In the genomic region with DNA sequence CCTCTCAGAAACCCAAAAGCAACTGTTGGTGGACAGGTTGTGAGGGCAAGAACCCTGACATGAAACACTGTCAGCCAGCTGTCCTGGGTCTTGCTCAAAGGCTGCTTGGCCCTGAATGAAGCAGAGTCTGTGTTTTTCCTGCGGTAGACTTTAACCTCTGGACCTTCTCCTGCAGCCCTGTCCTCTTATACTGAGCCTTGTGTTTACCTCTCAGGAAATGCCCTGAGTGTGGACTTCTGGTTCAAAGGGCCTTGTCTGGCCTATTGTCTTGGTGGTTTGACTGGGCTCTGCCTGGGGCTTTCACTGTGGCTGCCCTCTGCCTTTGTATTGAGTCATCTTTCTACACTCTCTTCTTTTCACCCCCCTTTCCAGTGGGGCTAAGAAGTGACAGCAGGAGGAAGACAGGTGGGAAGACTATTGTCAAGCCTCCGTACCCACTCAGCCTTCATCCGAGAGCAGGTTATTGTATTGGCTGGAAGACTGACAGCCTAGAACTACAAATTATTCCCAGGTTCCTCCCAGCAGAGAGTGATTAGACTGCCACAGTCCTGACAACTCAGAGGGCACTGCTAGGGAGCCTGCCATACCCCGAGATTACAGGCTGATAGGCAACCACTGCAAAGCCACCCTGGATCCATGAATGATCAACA, we compare ENCODE assay signal across 1 cellular context.
TF ChIP-seq lines count a peak whose summit lies in the region.

No MANE protein-coding gene starts in this region.

TF ChIP-seq in HepG2, 621 proteins besides CTCF, POLR2A, EP300 and RAD21 (continued from another document and continues in another):
- TF ChIP-seq GABPA (IDR thresholded peaks at IDR 0.05; ENCODE audit: low read depth, low read length), result no peak
- peak; percentile 71 for TF ChIP-seq GABPA (CRISPR knock-in tag; IDR thresholded peaks at IDR 0.05; ENCODE audit: low read depth)
- TF ChIP-seq, protein P1, sequence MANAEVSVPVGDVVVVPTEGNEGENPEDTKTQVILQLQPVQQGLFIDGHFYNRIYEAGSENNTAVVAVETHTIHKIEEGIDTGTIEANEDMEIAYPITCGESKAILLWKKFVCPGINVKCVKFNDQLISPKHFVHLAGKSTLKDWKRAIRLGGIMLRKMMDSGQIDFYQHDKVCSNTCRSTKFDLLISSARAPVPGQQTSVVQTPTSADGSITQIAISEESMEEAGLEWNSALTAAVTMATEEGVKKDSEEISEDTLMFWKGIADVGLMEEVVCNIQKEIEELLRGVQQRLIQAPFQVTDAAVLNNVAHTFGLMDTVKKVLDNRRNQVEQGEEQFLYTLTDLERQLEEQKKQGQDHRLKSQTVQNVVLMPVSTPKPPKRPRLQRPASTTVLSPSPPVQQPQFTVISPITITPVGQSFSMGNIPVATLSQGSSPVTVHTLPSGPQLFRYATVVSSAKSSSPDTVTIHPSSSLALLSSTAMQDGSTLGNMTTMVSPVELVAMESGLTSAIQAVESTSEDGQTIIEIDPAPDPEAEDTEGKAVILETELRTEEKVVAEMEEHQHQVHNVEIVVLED (CRISPR knock-in tag; IDR thresholded peaks at IDR 0.05; ENCODE audit: borderline replicate concordance), result no peak
- no peak for TF ChIP-seq FOXA1 (IDR thresholded peaks at IDR 0.05)
- TF ChIP-seq FOXA1 (CRISPR knock-in tag; IDR thresholded peaks at IDR 0.05), result peak; percentile 72
- 0 out of 2 replicates have a peak, but pooled peaks have one; percentile 40 for TF ChIP-seq ZNF451 (CRISPR knock-in tag; IDR thresholded peaks at IDR 0.05)
- TF ChIP-seq NCOA2 (CRISPR knock-in tag; IDR thresholded peaks at IDR 0.05), result peak; percentile 75
- TF ChIP-seq, protein P2, sequence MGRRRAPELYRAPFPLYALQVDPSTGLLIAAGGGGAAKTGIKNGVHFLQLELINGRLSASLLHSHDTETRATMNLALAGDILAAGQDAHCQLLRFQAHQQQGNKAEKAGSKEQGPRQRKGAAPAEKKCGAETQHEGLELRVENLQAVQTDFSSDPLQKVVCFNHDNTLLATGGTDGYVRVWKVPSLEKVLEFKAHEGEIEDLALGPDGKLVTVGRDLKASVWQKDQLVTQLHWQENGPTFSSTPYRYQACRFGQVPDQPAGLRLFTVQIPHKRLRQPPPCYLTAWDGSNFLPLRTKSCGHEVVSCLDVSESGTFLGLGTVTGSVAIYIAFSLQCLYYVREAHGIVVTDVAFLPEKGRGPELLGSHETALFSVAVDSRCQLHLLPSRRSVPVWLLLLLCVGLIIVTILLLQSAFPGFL (CRISPR knock-in tag; IDR thresholded peaks at IDR 0.05), result no peak
- TF ChIP-seq YY1 (IDR thresholded peaks at IDR 0.05; ENCODE audit: insufficient read depth, insufficient replicate concordance, low read depth, low read length), result no peak
- no peak for TF ChIP-seq SP4 (CRISPR knock-in tag; IDR thresholded peaks at IDR 0.05)
- no peak for TF ChIP-seq RAD51 (IDR thresholded peaks at IDR 0.05; ENCODE audit: borderline replicate concordance)
- TF ChIP-seq ZNF3 (CRISPR knock-in tag; IDR thresholded peaks at IDR 0.05), result no peak
- no peak for TF ChIP-seq SRY (CRISPR knock-in tag; IDR thresholded peaks at IDR 0.05)
- peak; percentile 45; the same call in 1 of the 2 replicates for TF ChIP-seq KDM1A (CRISPR knock-in tag; IDR thresholded peaks at IDR 0.05)
- 0 out of 2 replicates have a peak, but pooled peaks have one; percentile 34 for TF ChIP-seq DNMT1 (CRISPR knock-in tag; IDR thresholded peaks at IDR 0.05)
- TF ChIP-seq EED (CRISPR knock-in tag; IDR thresholded peaks at IDR 0.05), result no peak
- no peak for TF ChIP-seq TAF1 (CRISPR knock-in tag; IDR thresholded peaks at IDR 0.05)
- TF ChIP-seq TEAD3 (CRISPR knock-in tag; optimal IDR thresholded peaks at IDR 0.05; ENCODE audit: borderline replicate concordance), result peak; percentile 58
- TF ChIP-seq HOXA5 (CRISPR knock-in tag; IDR thresholded peaks at IDR 0.05), result 0 out of 2 replicates have a peak, but pooled peaks have one; percentile 29
- TF ChIP-seq HMGA1 (CRISPR knock-in tag; conservative IDR thresholded peaks at IDR 0.05), result no peak
- TF ChIP-seq, protein P3, sequence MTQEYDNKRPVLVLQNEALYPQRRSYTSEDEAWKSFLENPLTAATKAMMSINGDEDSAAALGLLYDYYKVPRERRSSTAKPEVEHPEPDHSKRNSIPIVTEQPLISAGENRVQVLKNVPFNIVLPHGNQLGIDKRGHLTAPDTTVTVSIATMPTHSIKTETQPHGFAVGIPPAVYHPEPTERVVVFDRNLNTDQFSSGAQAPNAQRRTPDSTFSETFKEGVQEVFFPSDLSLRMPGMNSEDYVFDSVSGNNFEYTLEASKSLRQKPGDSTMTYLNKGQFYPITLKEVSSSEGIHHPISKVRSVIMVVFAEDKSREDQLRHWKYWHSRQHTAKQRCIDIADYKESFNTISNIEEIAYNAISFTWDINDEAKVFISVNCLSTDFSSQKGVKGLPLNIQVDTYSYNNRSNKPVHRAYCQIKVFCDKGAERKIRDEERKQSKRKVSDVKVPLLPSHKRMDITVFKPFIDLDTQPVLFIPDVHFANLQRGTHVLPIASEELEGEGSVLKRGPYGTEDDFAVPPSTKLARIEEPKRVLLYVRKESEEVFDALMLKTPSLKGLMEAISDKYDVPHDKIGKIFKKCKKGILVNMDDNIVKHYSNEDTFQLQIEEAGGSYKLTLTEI (CRISPR knock-in tag; conservative IDR thresholded peaks at IDR 0.05), result no peak
- peak; percentile 94 for TF ChIP-seq FOXO1 (CRISPR knock-in tag; IDR thresholded peaks at IDR 0.05)
- peak; percentile 91 for TF ChIP-seq MED1 (CRISPR knock-in tag; IDR thresholded peaks at IDR 0.05)
- TF ChIP-seq NFIC (IDR thresholded peaks at IDR 0.05; ENCODE audit: low read length), result peak; percentile 33; the same call in 1 of the 2 replicates
- TF ChIP-seq, protein P4, sequence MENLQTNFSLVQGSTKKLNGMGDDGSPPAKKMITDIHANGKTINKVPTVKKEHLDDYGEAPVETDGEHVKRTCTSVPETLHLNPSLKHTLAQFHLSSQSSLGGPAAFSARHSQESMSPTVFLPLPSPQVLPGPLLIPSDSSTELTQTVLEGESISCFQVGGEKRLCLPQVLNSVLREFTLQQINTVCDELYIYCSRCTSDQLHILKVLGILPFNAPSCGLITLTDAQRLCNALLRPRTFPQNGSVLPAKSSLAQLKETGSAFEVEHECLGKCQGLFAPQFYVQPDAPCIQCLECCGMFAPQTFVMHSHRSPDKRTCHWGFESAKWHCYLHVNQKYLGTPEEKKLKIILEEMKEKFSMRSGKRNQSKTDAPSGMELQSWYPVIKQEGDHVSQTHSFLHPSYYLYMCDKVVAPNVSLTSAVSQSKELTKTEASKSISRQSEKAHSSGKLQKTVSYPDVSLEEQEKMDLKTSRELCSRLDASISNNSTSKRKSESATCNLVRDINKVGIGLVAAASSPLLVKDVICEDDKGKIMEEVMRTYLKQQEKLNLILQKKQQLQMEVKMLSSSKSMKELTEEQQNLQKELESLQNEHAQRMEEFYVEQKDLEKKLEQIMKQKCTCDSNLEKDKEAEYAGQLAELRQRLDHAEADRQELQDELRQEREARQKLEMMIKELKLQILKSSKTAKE (CRISPR knock-in tag; IDR thresholded peaks at IDR 0.05; ENCODE audit: borderline replicate concordance), result peak; percentile 63; the same call in 1 of the 2 replicates
- TF ChIP-seq MED13 (CRISPR knock-in tag; IDR thresholded peaks at IDR 0.05), result peak; percentile 26; the same call in 1 of the 2 replicates
- TF ChIP-seq, protein P5, sequence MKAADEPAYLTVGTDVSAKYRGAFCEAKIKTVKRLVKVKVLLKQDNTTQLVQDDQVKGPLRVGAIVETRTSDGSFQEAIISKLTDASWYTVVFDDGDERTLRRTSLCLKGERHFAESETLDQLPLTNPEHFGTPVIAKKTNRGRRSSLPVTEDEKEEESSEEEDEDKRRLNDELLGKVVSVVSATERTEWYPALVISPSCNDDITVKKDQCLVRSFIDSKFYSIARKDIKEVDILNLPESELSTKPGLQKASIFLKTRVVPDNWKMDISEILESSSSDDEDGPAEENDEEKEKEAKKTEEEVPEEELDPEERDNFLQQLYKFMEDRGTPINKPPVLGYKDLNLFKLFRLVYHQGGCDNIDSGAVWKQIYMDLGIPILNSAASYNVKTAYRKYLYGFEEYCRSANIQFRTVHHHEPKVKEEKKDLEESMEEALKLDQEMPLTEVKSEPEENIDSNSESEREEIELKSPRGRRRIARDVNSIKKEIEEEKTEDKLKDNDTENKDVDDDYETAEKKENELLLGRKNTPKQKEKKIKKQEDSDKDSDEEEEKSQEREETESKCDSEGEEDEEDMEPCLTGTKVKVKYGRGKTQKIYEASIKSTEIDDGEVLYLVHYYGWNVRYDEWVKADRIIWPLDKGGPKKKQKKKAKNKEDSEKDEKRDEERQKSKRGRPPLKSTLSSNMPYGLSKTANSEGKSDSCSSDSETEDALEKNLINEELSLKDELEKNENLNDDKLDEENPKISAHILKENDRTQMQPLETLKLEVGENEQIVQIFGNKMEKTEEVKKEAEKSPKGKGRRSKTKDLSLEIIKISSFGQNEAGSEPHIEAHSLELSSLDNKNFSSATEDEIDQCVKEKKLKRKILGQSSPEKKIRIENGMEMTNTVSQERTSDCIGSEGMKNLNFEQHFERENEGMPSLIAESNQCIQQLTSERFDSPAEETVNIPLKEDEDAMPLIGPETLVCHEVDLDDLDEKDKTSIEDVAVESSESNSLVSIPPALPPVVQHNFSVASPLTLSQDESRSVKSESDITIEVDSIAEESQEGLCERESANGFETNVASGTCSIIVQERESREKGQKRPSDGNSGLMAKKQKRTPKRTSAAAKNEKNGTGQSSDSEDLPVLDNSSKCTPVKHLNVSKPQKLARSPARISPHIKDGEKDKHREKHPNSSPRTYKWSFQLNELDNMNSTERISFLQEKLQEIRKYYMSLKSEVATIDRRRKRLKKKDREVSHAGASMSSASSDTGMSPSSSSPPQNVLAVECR (CRISPR knock-in tag; IDR thresholded peaks at IDR 0.05; ENCODE audit: borderline replicate concordance), result peak; percentile 58; the same call in 1 of the 2 replicates
- TF ChIP-seq ZNF605 (CRISPR knock-in tag; IDR thresholded peaks at IDR 0.05), result peak; percentile 61; the same call in 1 of the 2 replicates
- TF ChIP-seq ZNF383 (CRISPR knock-in tag; IDR thresholded peaks at IDR 0.05; ENCODE audit: borderline replicate concordance), result no peak
- peak; percentile 41; the same call in 1 of the 2 replicates for TF ChIP-seq GABPB1 (CRISPR knock-in tag; IDR thresholded peaks at IDR 0.05)
- TF ChIP-seq, protein P6, sequence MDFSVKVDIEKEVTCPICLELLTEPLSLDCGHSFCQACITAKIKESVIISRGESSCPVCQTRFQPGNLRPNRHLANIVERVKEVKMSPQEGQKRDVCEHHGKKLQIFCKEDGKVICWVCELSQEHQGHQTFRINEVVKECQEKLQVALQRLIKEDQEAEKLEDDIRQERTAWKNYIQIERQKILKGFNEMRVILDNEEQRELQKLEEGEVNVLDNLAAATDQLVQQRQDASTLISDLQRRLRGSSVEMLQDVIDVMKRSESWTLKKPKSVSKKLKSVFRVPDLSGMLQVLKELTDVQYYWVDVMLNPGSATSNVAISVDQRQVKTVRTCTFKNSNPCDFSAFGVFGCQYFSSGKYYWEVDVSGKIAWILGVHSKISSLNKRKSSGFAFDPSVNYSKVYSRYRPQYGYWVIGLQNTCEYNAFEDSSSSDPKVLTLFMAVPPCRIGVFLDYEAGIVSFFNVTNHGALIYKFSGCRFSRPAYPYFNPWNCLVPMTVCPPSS (IDR thresholded peaks at IDR 0.05), result no peak
- TF ChIP-seq SRF (IDR thresholded peaks at IDR 0.05; ENCODE audit: low read depth, low read length), result no peak
- TF ChIP-seq THAP11 (CRISPR knock-in tag; IDR thresholded peaks at IDR 0.05), result peak; percentile 67
- TF ChIP-seq ZZZ3 (CRISPR knock-in tag; IDR thresholded peaks at IDR 0.05; ENCODE audit: borderline replicate concordance), result no peak
- TF ChIP-seq, protein P7, sequence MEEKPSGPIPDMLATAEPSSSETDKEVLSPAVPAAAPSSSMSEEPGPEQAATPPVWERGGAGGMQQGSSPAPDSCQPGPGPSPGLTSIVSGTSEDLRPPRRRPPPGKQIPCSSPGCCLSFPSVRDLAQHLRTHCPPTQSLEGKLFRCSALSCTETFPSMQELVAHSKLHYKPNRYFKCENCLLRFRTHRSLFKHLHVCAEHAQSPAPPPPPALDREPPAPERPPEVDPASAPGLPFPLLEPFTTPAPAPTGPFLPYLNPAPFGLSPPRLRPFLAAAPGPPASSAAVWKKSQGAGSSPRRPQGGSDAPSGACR (CRISPR knock-in tag; IDR thresholded peaks at IDR 0.05), result no peak
- TF ChIP-seq CBFB (CRISPR knock-in tag; IDR thresholded peaks at IDR 0.05), result no peak
- TF ChIP-seq, protein P8, sequence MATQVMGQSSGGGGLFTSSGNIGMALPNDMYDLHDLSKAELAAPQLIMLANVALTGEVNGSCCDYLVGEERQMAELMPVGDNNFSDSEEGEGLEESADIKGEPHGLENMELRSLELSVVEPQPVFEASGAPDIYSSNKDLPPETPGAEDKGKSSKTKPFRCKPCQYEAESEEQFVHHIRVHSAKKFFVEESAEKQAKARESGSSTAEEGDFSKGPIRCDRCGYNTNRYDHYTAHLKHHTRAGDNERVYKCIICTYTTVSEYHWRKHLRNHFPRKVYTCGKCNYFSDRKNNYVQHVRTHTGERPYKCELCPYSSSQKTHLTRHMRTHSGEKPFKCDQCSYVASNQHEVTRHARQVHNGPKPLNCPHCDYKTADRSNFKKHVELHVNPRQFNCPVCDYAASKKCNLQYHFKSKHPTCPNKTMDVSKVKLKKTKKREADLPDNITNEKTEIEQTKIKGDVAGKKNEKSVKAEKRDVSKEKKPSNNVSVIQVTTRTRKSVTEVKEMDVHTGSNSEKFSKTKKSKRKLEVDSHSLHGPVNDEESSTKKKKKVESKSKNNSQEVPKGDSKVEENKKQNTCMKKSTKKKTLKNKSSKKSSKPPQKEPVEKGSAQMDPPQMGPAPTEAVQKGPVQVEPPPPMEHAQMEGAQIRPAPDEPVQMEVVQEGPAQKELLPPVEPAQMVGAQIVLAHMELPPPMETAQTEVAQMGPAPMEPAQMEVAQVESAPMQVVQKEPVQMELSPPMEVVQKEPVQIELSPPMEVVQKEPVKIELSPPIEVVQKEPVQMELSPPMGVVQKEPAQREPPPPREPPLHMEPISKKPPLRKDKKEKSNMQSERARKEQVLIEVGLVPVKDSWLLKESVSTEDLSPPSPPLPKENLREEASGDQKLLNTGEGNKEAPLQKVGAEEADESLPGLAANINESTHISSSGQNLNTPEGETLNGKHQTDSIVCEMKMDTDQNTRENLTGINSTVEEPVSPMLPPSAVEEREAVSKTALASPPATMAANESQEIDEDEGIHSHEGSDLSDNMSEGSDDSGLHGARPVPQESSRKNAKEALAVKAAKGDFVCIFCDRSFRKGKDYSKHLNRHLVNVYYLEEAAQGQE (IDR thresholded peaks at IDR 0.05; ENCODE audit: borderline replicate concordance in 1 of 2, low read depth in 1 of 2, low read length in 2 of 2), result no peak; a peak in 1 of 4 replicates
- TF ChIP-seq ZNF441 (CRISPR knock-in tag; IDR thresholded peaks at IDR 0.05; ENCODE audit: borderline replicate concordance), result peak; percentile 78; the same call in 1 of the 2 replicates
- peak; percentile 73 for TF ChIP-seq NR2F2 (IDR thresholded peaks at IDR 0.05; ENCODE audit: borderline replicate concordance, low read depth)
- TF ChIP-seq, protein P9, sequence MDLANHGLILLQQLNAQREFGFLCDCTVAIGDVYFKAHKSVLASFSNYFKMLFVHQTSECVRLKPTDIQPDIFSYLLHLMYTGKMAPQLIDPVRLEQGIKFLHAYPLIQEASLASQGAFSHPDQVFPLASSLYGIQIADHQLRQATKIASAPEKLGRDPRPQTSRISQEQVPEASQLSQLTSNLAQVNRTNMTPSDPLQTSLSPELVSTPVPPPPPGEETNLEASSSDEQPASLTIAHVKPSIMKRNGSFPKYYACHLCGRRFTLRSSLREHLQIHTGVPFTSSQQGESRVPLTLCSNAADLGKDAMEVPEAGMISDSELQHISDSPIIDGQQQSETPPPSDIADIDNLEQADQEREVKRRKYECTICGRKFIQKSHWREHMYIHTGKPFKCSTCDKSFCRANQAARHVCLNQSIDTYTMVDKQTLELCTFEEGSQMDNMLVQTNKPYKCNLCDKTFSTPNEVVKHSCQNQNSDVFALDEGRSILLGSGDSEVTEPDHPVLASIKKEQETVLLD (CRISPR knock-in tag; IDR thresholded peaks at IDR 0.05; ENCODE audit: low read depth), result no peak
- peak; percentile 50 for TF ChIP-seq JUN (CRISPR knock-in tag; IDR thresholded peaks at IDR 0.05)
- TF ChIP-seq ETV5 (CRISPR knock-in tag; IDR thresholded peaks at IDR 0.05; ENCODE audit: borderline replicate concordance), result peak; percentile 88; the same call in 1 of the 2 replicates
